Comparison of ENCODE assay signal across 8 cellular contexts in the genomic region with DNA sequence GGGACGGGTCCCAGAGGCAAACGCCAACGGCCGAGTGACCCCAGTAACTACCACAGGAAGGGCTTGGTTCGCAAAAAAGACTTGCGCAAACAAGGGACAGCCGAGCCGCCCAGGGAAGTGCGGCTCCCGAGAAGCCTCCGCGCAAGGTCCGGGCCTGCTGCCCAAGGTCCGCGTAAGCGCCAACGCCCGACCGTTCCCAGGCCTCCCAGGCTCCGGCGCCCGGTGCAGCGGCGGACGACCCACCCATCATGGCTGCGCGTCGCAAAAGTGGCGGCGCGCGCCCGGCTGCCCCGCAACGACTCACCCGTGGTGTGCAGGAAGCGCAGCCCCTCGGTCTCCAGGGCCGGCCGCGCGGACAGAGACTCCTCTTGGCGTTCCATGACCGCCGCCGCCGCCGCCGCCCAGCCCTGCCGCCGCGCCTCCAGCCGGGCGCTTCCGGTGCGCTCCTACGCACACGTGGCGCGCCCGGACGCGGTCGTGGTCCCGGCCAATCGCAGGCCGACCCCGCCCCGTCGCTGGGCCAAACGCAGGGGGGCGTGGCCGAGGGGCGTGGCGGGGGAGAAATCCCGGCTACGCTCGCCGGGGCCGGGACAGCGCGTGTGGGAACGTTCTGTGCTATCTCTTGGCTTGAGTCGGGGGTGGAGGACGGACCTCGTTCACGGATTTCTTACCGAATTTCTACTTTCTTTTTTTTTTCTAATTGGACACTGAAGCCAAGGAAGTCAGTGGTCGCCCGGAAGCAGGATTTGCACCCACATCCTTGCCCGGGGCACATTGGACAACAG. TPM values are rescaled to one million over a fixed set of nuclear protein-coding genes. Genes with fewer than 3 reads are reported as not detected.
DNase-seq lines count a peak whose midpoint lies in the region; ATAC-seq and TF ChIP-seq lines count a peak whose summit lies in the region.

A gene with protein sequence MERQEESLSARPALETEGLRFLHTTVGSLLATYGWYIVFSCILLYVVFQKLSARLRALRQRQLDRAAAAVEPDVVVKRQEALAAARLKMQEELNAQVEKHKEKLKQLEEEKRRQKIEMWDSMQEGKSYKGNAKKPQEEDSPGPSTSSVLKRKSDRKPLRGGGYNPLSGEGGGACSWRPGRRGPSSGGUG (minus strand): TSS at position 448 of the 785 bp plus-strand sequence. CDS start 68 bp downstream, at position 380.

- H3K9me3 ChIP-seq in ascending aorta (no peaks in the 10 kb centered on the region), right cardiac atrium (ENCODE audit: control insufficient read depth, low read length) (no peaks in the 10 kb centered on the region), vagina (no peaks in the 10 kb centered on the region)

- H3K4me3 ChIP-seq in ascending aorta (peak within 1 kb of the TSS; percentile 67 to 90), right cardiac atrium (ENCODE audit: low read length) (peak within 1 kb of the TSS; percentile 53), rectal smooth muscle tissue (ENCODE audit: low read length) (peak within 1 kb of the TSS; percentile 86), vagina (peak within 1 kb of the TSS; percentile 87 to 94)

- DNase-seq in NCI-H1105 treated with DMSO at 0.1 percent for 48 hours (lab: John Stamatoyannopoulos, UW), result peak; percentile 87
- DNase-seq in T-helper 22 cell (ENCODE audit: low read depth), result peak; percentile 79
- peak; percentile 52 to 93 for DNase-seq in ascending aorta (ENCODE audit: low spot score in 2 of 2)
- DNase-seq in right cardiac atrium, result peak; percentile 93 to 98 (median 97)
- DNase-seq in vagina (ENCODE audit: extremely low spot score in 2 of 2), result no peak

- H3K27ac ChIP-seq in ascending aorta (peak within 1 kb of the TSS; percentile 89 to 93), right cardiac atrium (ENCODE audit: low read length) (peak within 1 kb of the TSS; percentile 68), rectal smooth muscle tissue (ENCODE audit: low read depth, low read length) (peak within 1 kb of the TSS; percentile 88), vagina (peak within 1 kb of the TSS; percentile 82)

- TF ChIP-seq POLR2A in GM15510 (IDR thresholded peaks at IDR 0.05; ENCODE audit: borderline replicate concordance, extremely low read depth, insufficient read length), result peak; percentile 79
- TF ChIP-seq POLR2A in vagina (IDR thresholded peaks at IDR 0.05), result peak in 1 of 2 donors; percentile 93

- no peaks in the 10 kb centered on the region for H3K27me3 ChIP-seq in ascending aorta
- H3K27me3 ChIP-seq in right cardiac atrium (ENCODE audit: control insufficient read depth, insufficient read depth), result no peaks in the 10 kb centered on the region
- H3K27me3 ChIP-seq in rectal smooth muscle tissue (ENCODE audit: control insufficient read depth, insufficient read depth, low read length), result no peaks in the 10 kb centered on the region
- H3K27me3 ChIP-seq in vagina, result no peaks in the 10 kb centered on the region

- peaks cover 47 to 57% of the 10 kb centered on the region in 2 donors for H3K36me3 ChIP-seq in ascending aorta
- H3K36me3 ChIP-seq in rectal smooth muscle tissue (ENCODE audit: control insufficient read depth, insufficient read depth, low read length), result peaks cover 27% of the 10 kb centered on the region
- peaks cover 0 to 46% of the 10 kb centered on the region in 2 donors for H3K36me3 ChIP-seq in vagina

- intact Hi-C loops in ascending aorta (cut with DNase I) (loop anchor here (1.0 to 5.0 kb wide), 3 partner anchors 18 to 675 kb away; a partner anchor contains a TSS), right cardiac atrium (cut with DNase I) (no loop called here), vagina (cut with DNase I) (no loop called here)

- under 1% methylated on average over 91 of the region's 91 CpGs for WGBS in right cardiac atrium

- ATAC-seq in HG02642 (IDR thresholded peaks at IDR 0.05; ENCODE audit: poor library complexity, unreplicated experiment) (peak; percentile 96), right cardiac atrium (peak; percentile 98)

- H3K9ac ChIP-seq in rectal smooth muscle tissue (ENCODE audit: low read length), result peak within 1 kb of the TSS; percentile 90

- H3K4me1 ChIP-seq in ascending aorta (peaks cover 0 to 14% of the 10 kb centered on the region in 2 donors), right cardiac atrium (ENCODE audit: control insufficient read depth, insufficient read depth, low read length) (peaks cover 2% of the 10 kb centered on the region), rectal smooth muscle tissue (ENCODE audit: control insufficient read depth, insufficient read depth, low read length) (no peaks in the 10 kb centered on the region), vagina (peaks cover 19% of the 10 kb centered on the region)

- no peak for TF ChIP-seq CTCF in ascending aorta (IDR thresholded peaks at IDR 0.05)
- TF ChIP-seq CTCF in vagina (IDR thresholded peaks at IDR 0.05), result peak in 1 of 3 experiments; percentile 28

RNA-seq across cellular contexts. Expression of the gene that starts here (rescaled TPM):
- total RNA-seq in ascending aorta, result 32.0 TPM
- total RNA-seq in right cardiac atrium, result 10 to 100 TPM; 27.4 to 61.4 (median 35.0) TPM
- polyA plus RNA-seq in right cardiac atrium, result 52.3 TPM
- total RNA-seq in vagina, result 47.6 TPM

Comparison
In these comparisons a context has a peak if more than half of its experiments do, and no peak if none do; other contexts are left out.
1. DNase-seq: peak in NCI-H1105 treated with DMSO at 0.1 percent for 48 hours (single experiment), T-helper 22 cell (single experiment), ascending aorta (2 of 2) and right cardiac atrium (3 of 3); none in vagina (0 of 2).
2. Peak in every context shown above with its lines, with median percentiles within 50 percentile points of each other: H3K27ac ChIP-seq and H3K4me3 ChIP-seq.